ENCODE assay signal across 1 cellular context in genomic region chr17:72518810-72519597, GRCh38.
TF ChIP-seq lines count a peak whose summit lies in the region.

No MANE protein-coding gene starts in this region.

TF ChIP-seq in HepG2, 621 proteins besides CTCF, POLR2A, EP300 and RAD21 (continued from another document and continues in another):
- TF ChIP-seq TRAFD1 (CRISPR knock-in tag; IDR thresholded peaks at IDR 0.05; ENCODE audit: borderline replicate concordance) (no peak; the same call in 1 of the 2 replicates), KDM6A (CRISPR knock-in tag; IDR thresholded peaks at IDR 0.05; ENCODE audit: low read depth) (peak; percentile 70; the same call in 1 of the 2 replicates), PPARG (CRISPR knock-in tag; conservative IDR thresholded peaks at IDR 0.05) (no peak; the same call in 1 of the 2 replicates), ZNF225 (CRISPR knock-in tag; IDR thresholded peaks at IDR 0.05) (no peak; the same call in 1 of the 2 replicates), BHLHE40 (IDR thresholded peaks at IDR 0.05; ENCODE audit: low read length) (peak; percentile 38; the same call in 1 of the 2 replicates), ZNF143 (CRISPR knock-in tag; IDR thresholded peaks at IDR 0.05) (peak; percentile 12; the same call in 1 of the 2 replicates), FOXA3 (CRISPR knock-in tag; IDR thresholded peaks at IDR 0.05) (peak; percentile 97), U2AF1 (optimal IDR thresholded peaks at IDR 0.05; ENCODE audit: low read depth, low read length) (no peak), CREB1 (IDR thresholded peaks at IDR 0.05) (peak; percentile 52), CREB1 (CRISPR knock-in tag; IDR thresholded peaks at IDR 0.05) (peak; percentile 90), ZNF788 (CRISPR knock-in tag; IDR thresholded peaks at IDR 0.05; ENCODE audit: borderline replicate concordance) (peak; percentile 66; the same call in 1 of the 2 replicates), ZNF598 (CRISPR knock-in tag; IDR thresholded peaks at IDR 0.05; ENCODE audit: borderline replicate concordance) (peak; percentile 23; the same call in 1 of the 2 replicates), ZNF577 (CRISPR knock-in tag; IDR thresholded peaks at IDR 0.05; ENCODE audit: borderline replicate concordance, low read depth) (no peak), ATF7-NPFF (CRISPR knock-in tag; IDR thresholded peaks at IDR 0.05; ENCODE audit: low read depth) (peak; percentile 89), RBM39 (IDR thresholded peaks at IDR 0.05; ENCODE audit: low read depth, low read length, poor library complexity, severe bottlenecking) (peak; percentile 36), RBFOX2 (IDR thresholded peaks at IDR 0.05; ENCODE audit: low read depth, low read length) (0 out of 2 replicates have a peak, but pooled peaks have one; percentile 39), MYNN (CRISPR knock-in tag; IDR thresholded peaks at IDR 0.05; ENCODE audit: low read depth) (no peak; the same call in 1 of the 2 replicates), ZFP36L2 (CRISPR knock-in tag; IDR thresholded peaks at IDR 0.05) (no peak), KLF13 (CRISPR knock-in tag; IDR thresholded peaks at IDR 0.05) (no peak), ZFP82 (CRISPR knock-in tag; IDR thresholded peaks at IDR 0.05; ENCODE audit: borderline replicate concordance) (0 out of 2 replicates have a peak, but pooled peaks have one; percentile 51), ZNF530 (CRISPR knock-in tag; IDR thresholded peaks at IDR 0.05; ENCODE audit: low read depth) (no peak), MLLT10 (CRISPR knock-in tag; IDR thresholded peaks at IDR 0.05) (no peak), ZNF510 (CRISPR knock-in tag; IDR thresholded peaks at IDR 0.05; ENCODE audit: low read depth) (no peak), GABPA (IDR thresholded peaks at IDR 0.05; ENCODE audit: low read depth, low read length) (no peak), GABPA (CRISPR knock-in tag; IDR thresholded peaks at IDR 0.05; ENCODE audit: low read depth) (no peak), ZNF549 (CRISPR knock-in tag; IDR thresholded peaks at IDR 0.05) (no peak), SMYD3 (CRISPR knock-in tag; IDR thresholded peaks at IDR 0.05) (peak; percentile 80; the same call in 1 of the 2 replicates), TBP (CRISPR knock-in tag; IDR thresholded peaks at IDR 0.05) (no peak), IKZF4 (CRISPR knock-in tag; IDR thresholded peaks at IDR 0.05; ENCODE audit: borderline replicate concordance, low read depth, not compliant biosample characterization) (no peak), ZNF557 (CRISPR knock-in tag; IDR thresholded peaks at IDR 0.05) (0 out of 2 replicates have a peak, but pooled peaks have one; percentile 76), ZNF468 (CRISPR knock-in tag; IDR thresholded peaks at IDR 0.05) (no peak)
- TF ChIP-seq, protein P1, sequence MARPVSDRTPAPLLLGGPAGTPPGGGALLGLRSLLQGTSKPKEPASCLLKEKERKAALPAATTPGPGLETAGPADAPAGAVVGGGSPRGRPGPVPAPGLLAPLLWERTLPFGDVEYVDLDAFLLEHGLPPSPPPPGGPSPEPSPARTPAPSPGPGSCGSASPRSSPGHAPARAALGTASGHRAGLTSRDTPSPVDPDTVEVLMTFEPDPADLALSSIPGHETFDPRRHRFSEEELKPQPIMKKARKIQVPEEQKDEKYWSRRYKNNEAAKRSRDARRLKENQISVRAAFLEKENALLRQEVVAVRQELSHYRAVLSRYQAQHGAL (CRISPR knock-in tag; IDR thresholded peaks at IDR 0.05; ENCODE audit: not compliant biosample characterization): no peak
- TF ChIP-seq, protein P2, sequence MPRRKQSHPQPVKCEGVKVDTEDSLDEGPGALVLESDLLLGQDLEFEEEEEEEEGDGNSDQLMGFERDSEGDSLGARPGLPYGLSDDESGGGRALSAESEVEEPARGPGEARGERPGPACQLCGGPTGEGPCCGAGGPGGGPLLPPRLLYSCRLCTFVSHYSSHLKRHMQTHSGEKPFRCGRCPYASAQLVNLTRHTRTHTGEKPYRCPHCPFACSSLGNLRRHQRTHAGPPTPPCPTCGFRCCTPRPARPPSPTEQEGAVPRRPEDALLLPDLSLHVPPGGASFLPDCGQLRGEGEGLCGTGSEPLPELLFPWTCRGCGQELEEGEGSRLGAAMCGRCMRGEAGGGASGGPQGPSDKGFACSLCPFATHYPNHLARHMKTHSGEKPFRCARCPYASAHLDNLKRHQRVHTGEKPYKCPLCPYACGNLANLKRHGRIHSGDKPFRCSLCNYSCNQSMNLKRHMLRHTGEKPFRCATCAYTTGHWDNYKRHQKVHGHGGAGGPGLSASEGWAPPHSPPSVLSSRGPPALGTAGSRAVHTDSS (CRISPR knock-in tag; conservative IDR thresholded peaks at IDR 0.05): no peak
- TF ChIP-seq, protein P3, sequence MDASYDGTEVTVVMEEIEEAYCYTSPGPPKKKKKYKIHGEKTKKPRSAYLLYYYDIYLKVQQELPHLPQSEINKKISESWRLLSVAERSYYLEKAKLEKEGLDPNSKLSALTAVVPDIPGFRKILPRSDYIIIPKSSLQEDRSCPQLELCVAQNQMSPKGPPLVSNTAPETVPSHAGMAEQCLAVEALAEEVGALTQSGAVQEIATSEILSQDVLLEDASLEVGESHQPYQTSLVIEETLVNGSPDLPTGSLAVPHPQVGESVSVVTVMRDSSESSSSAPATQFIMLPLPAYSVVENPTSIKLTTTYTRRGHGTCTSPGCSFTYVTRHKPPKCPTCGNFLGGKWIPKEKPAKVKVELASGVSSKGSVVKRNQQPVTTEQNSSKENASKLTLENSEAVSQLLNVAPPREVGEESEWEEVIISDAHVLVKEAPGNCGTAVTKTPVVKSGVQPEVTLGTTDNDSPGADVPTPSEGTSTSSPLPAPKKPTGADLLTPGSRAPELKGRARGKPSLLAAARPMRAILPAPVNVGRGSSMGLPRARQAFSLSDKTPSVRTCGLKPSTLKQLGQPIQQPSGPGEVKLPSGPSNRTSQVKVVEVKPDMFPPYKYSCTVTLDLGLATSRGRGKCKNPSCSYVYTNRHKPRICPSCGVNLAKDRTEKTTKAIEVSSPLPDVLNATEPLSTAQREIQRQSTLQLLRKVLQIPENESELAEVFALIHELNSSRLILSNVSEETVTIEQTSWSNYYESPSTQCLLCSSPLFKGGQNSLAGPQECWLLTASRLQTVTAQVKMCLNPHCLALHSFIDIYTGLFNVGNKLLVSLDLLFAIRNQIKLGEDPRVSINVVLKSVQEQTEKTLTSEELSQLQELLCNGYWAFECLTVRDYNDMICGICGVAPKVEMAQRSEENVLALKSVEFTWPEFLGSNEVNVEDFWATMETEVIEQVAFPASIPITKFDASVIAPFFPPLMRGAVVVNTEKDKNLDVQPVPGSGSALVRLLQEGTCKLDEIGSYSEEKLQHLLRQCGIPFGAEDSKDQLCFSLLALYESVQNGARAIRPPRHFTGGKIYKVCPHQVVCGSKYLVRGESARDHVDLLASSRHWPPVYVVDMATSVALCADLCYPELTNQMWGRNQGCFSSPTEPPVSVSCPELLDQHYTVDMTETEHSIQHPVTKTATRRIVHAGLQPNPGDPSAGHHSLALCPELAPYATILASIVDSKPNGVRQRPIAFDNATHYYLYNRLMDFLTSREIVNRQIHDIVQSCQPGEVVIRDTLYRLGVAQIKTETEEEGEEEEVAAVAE (CRISPR knock-in tag; IDR thresholded peaks at IDR 0.05; ENCODE audit: borderline replicate concordance): 0 out of 2 replicates have a peak, but pooled peaks have one; percentile 88
- TF ChIP-seq, protein P4, sequence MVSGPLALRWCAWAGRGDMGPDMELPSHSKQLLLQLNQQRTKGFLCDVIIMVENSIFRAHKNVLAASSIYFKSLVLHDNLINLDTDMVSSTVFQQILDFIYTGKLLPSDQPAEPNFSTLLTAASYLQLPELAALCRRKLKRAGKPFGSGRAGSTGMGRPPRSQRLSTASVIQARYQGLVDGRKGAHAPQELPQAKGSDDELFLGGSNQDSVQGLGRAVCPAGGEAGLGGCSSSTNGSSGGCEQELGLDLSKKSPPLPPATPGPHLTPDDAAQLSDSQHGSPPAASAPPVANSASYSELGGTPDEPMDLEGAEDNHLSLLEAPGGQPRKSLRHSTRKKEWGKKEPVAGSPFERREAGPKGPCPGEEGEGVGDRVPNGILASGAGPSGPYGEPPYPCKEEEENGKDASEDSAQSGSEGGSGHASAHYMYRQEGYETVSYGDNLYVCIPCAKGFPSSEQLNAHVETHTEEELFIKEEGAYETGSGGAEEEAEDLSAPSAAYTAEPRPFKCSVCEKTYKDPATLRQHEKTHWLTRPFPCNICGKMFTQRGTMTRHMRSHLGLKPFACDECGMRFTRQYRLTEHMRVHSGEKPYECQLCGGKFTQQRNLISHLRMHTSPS (CRISPR knock-in tag; IDR thresholded peaks at IDR 0.05; ENCODE audit: low read depth): peak; percentile 72
- TF ChIP-seq, protein P5, sequence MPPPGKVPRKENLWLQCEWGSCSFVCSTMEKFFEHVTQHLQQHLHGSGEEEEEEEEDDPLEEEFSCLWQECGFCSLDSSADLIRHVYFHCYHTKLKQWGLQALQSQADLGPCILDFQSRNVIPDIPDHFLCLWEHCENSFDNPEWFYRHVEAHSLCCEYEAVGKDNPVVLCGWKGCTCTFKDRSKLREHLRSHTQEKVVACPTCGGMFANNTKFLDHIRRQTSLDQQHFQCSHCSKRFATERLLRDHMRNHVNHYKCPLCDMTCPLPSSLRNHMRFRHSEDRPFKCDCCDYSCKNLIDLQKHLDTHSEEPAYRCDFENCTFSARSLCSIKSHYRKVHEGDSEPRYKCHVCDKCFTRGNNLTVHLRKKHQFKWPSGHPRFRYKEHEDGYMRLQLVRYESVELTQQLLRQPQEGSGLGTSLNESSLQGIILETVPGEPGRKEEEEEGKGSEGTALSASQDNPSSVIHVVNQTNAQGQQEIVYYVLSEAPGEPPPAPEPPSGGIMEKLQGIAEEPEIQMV (CRISPR knock-in tag; IDR thresholded peaks at IDR 0.05; ENCODE audit: low read depth): 0 out of 2 replicates have a peak, but pooled peaks have one; percentile 34
- TF ChIP-seq, protein P6, sequence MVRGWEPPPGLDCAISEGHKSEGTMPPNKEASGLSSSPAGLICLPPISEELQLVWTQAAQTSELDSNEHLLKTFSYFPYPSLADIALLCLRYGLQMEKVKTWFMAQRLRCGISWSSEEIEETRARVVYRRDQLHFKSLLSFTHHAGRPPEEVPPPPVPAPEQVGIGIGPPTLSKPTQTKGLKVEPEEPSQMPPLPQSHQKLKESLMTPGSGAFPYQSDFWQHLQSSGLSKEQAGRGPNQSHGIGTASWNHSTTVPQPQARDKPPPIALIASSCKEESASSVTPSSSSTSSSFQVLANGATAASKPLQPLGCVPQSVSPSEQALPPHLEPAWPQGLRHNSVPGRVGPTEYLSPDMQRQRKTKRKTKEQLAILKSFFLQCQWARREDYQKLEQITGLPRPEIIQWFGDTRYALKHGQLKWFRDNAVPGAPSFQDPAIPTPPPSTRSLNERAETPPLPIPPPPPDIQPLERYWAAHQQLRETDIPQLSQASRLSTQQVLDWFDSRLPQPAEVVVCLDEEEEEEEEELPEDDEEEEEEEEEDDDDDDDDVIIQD (CRISPR knock-in tag; IDR thresholded peaks at IDR 0.05; ENCODE audit: low read depth): peak; percentile 83
- TF ChIP-seq, protein P7, sequence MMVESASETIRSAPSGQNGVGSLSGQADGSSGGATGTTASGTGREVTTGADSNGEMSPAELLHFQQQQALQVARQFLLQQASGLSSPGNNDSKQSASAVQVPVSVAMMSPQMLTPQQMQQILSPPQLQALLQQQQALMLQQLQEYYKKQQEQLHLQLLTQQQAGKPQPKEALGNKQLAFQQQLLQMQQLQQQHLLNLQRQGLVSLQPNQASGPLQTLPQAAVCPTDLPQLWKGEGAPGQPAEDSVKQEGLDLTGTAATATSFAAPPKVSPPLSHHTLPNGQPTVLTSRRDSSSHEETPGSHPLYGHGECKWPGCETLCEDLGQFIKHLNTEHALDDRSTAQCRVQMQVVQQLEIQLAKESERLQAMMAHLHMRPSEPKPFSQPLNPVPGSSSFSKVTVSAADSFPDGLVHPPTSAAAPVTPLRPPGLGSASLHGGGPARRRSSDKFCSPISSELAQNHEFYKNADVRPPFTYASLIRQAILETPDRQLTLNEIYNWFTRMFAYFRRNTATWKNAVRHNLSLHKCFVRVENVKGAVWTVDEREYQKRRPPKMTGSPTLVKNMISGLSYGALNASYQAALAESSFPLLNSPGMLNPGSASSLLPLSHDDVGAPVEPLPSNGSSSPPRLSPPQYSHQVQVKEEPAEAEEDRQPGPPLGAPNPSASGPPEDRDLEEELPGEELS (CRISPR knock-in tag; IDR thresholded peaks at IDR 0.05): peak; percentile 92
- TF ChIP-seq, protein P8, sequence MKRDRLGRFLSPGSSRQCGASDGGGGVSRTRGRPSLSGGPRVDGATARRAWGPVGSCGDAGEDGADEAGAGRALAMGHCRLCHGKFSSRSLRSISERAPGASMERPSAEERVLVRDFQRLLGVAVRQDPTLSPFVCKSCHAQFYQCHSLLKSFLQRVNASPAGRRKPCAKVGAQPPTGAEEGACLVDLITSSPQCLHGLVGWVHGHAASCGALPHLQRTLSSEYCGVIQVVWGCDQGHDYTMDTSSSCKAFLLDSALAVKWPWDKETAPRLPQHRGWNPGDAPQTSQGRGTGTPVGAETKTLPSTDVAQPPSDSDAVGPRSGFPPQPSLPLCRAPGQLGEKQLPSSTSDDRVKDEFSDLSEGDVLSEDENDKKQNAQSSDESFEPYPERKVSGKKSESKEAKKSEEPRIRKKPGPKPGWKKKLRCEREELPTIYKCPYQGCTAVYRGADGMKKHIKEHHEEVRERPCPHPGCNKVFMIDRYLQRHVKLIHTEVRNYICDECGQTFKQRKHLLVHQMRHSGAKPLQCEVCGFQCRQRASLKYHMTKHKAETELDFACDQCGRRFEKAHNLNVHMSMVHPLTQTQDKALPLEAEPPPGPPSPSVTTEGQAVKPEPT (CRISPR knock-in tag; IDR thresholded peaks at IDR 0.05; ENCODE audit: low read depth): peak; percentile 79; the same call in 1 of the 2 replicates
